ENCODE assay signal across 9 cellular contexts in genomic region chr14:89283327-89284060, GRCh38.
DNase-seq lines count a peak whose midpoint lies in the region; ATAC-seq and TF ChIP-seq lines count a peak whose summit lies in the region.
"Had no signal": no experiment of that assay in that cellular context is flagged by ENCODE, and none has a peak within 500 bp of the region (broad histone marks: within the 10 kb centered on the region; RNA-seq: fewer than 3 reads in every experiment).

No MANE protein-coding gene starts in this region.

- H3K36me3 ChIP-seq in testis (ENCODE audit: low read depth, missing control alignments) = no peaks in the 10 kb centered on the region

- no peak overlapping the region for H3K4me3 ChIP-seq in testis

- 81 to 95% methylated on average over 5 to 6 of the region's 6 CpGs for WGBS in testis, 2 donors

- no peak for TF ChIP-seq CTCF in testis (IDR thresholded peaks at IDR 0.05)

- no peaks in the 10 kb centered on the region for H3K27me3 ChIP-seq in testis

- no peak overlapping the region for H3K27ac ChIP-seq in testis

- intact Hi-C loops in testis (cut with DNase I; ENCODE audit: low total_unique reads) (no loop called here), left colon (cut with DNase I, micrococcal nuclease) (no loop called here)

- DNase-seq in NK-92 treated with Interleukin-12 subunit alpha and Interleukin-12 subunit beta, amount 100 ng/mL, for 24 hours (lab: John Stamatoyannopoulos, UW) = peak; percentile 20
- no peak for DNase-seq in NK-92 (lab: John Stamatoyannopoulos, UW; ENCODE audit: unreplicated experiment)
- peak; percentile 37 to 51 for DNase-seq in activated CD4-positive, alpha-beta T cell treated with anti-CD3 and anti-CD28 coated beads, Interleukin-2, amount 50 U/mL, for 48 hours
- peak; percentile 42 to 53 for DNase-seq in stimulated activated CD8-positive, alpha-beta memory T cell treated with anti-CD3 and anti-CD28 coated beads, Interleukin-15, amount 100 ng/mL, for 48 hours (ENCODE audit: low read depth in 2 of 2)
- no peak for DNase-seq in testis
- DNase-seq in G401 (ENCODE audit: low spot score) = no peak
- no peak for DNase-seq in left colon
- DNase-seq: NCI-H345 had no signal

- peak; percentile 93 for ATAC-seq in HG02678 (IDR thresholded peaks at IDR 0.05; ENCODE audit: unreplicated experiment)
- no peak for ATAC-seq in left colon

- peaks cover 5% of the 10 kb centered on the region for H3K4me1 ChIP-seq in testis

- in situ Hi-C loops in G401 (cut with HindIII; ENCODE audit: low sequenced_read_pairs) = no loop called here

- no peaks in the 10 kb centered on the region for H3K9me3 ChIP-seq in testis

- no peak for TF ChIP-seq POLR2A in testis (IDR thresholded peaks at IDR 0.05)

Comparison
In these comparisons a context has a peak if more than half of its experiments do, and no peak if none do; other contexts are left out.
1. DNase-seq: peak in NK-92 treated with Interleukin-12 subunit alpha and Interleukin-12 subunit beta, amount 100 ng/mL, for 24 hours (single experiment), activated CD4-positive, alpha-beta T cell treated with anti-CD3 and anti-CD28 coated beads, Interleukin-2, amount 50 U/mL, for 48 hours (2 of 2) and stimulated activated CD8-positive, alpha-beta memory T cell treated with anti-CD3 and anti-CD28 coated beads, Interleukin-15, amount 100 ng/mL, for 48 hours (2 of 2); none in NK-92 (single experiment), testis (single experiment), G401 (single experiment) and left colon (0 of 2).